In genomic region chr1:183957216-183957830, GRCh38 we compare ENCODE assay signal across 15 cellular contexts.
DNase-seq lines count a peak whose midpoint lies in the region; ATAC-seq and TF ChIP-seq lines count a peak whose summit lies in the region.
"Had no signal": no experiment of that assay in that cellular context is flagged by ENCODE, and none has a peak within 500 bp of the region (broad histone marks: within the 10 kb centered on the region; RNA-seq: fewer than 3 reads in every experiment).

No MANE protein-coding gene starts in this region.

- no peaks in the 10 kb centered on the region for H3K9me3 ChIP-seq in smooth muscle cell (replicated peaks; ENCODE audit: low read depth)
- H3K9me3 ChIP-seq in neuronal stem cell (replicated peaks in 1 of 2; ENCODE audit: control insufficient read depth in 2 of 2, insufficient read depth in 1 of 2, low read depth in 1 of 2, low read length in 2 of 2): no peaks in the 10 kb centered on the region

- H2BK12ac ChIP-seq in neuronal stem cell (ENCODE audit: low read length): no peak overlapping the region

- H2AFZ ChIP-seq in smooth muscle cell (ENCODE audit: low read depth) (no peak overlapping the region), neuronal stem cell (ENCODE audit: low read length) (no peak overlapping the region)

- H2BK15ac ChIP-seq in neuronal stem cell (ENCODE audit: low read length): no peak overlapping the region

- H3K4me1 ChIP-seq in smooth muscle cell (ENCODE audit: low read depth) (no peaks in the 10 kb centered on the region), neuronal stem cell (ENCODE audit: control insufficient read depth in 2 of 2, insufficient read depth in 1 of 2, low read depth in 1 of 2, low read length in 2 of 2) (peaks cover 2% of the 10 kb centered on the region in 2 donors)

- H3K27me3 Mint-ChIP-seq in T-helper 2 cell treated with Interferon-gamma antibody and Interleukin-4, amounts not matched to agents 5 μg/mL and 100 μg/mL, for 36 hours (ENCODE audit: low read depth): peaks cover 1% of the 10 kb centered on the region
- H3K27me3 Mint-ChIP-seq: activated CD4-positive, alpha-beta T cell treated with anti-CD3 and anti-CD28 coated beads, Interleukin-2, amount 10 ng/mL, durations not matched to agents 24 days and 14 days had no signal

- no peak for DNase-seq in T-helper 2 cell treated with Interferon-gamma antibody and Interleukin-4, amounts not matched to agents 5 μg/mL and 100 μg/mL, for 36 hours (ENCODE audit: low spot score)
- no peak for DNase-seq in T-helper 2 cell
- peak; percentile 58 for DNase-seq in NCI-H2227 (lab: John Stamatoyannopoulos, UW; ENCODE audit: unreplicated experiment)
- peak; percentile 49 for DNase-seq in fibroblast of the aortic adventitia (ENCODE audit: low read depth)
- DNase-seq in smooth muscle cell (lab: John Stamatoyannopoulos, UW; ENCODE audit: unreplicated experiment): no peak
- DNase-seq in middle frontal gyrus (ENCODE audit: extremely low spot score, low spot score): no peak
- no peak for DNase-seq in neuronal stem cell (ENCODE audit: low spot score)
- DNase-seq: COR-L47, endodermal cell, NCI-H2029, NCI-H82 had no signal

- H3K4me3 ChIP-seq in fibroblast of the aortic adventitia (ENCODE audit: low read depth, low read length): no peak overlapping the region
- no peak overlapping the region for H3K4me3 ChIP-seq in smooth muscle cell
- no peak overlapping the region for H3K4me3 ChIP-seq in neuronal stem cell (ENCODE audit: low read length in 2 of 2)
- H3K4me3 ChIP-seq: cardiac muscle cell had no signal

- H3K27ac ChIP-seq in smooth muscle cell (ENCODE audit: low read depth): peak overlapping the region; percentile 60
- no peak overlapping the region for H3K27ac ChIP-seq in neuronal stem cell (replicated peaks; ENCODE audit: low read length)
- H3K27ac ChIP-seq: cardiac muscle cell had no signal

- no peak overlapping the region for H4K91ac ChIP-seq in neuronal stem cell (ENCODE audit: low read depth, low read length, poor library complexity)

- no peaks in the 10 kb centered on the region for H4K20me1 ChIP-seq in smooth muscle cell (ENCODE audit: low read depth)

- no peaks in the 10 kb centered on the region for H3K27me3 ChIP-seq in smooth muscle cell (ENCODE audit: low read depth)
- no peaks in the 10 kb centered on the region for H3K27me3 ChIP-seq in neuronal stem cell (ENCODE audit: control insufficient read depth in 3 of 3, insufficient read depth in 3 of 3, low read depth in 1 of 3, low read length in 3 of 3)
- H3K27me3 ChIP-seq: cardiac muscle cell had no signal

- H3K4ac ChIP-seq in neuronal stem cell (ENCODE audit: low read length): no peak overlapping the region

- H3K4me1 Mint-ChIP-seq in T-helper 2 cell treated with Interferon-gamma antibody and Interleukin-4, amounts not matched to agents 5 μg/mL and 100 μg/mL, for 36 hours (ENCODE audit: low read depth): peaks cover 25% of the 10 kb centered on the region

- no peaks in the 10 kb centered on the region for H3K79me1 ChIP-seq in neuronal stem cell (ENCODE audit: low read depth, low read length)

- peaks cover 7% of the 10 kb centered on the region for H3F3A ChIP-seq in smooth muscle cell (ENCODE audit: low read depth)

- no peak overlapping the region for H2BK5ac ChIP-seq in neuronal stem cell (ENCODE audit: low read length)

- no peak overlapping the region for H2AK5ac ChIP-seq in neuronal stem cell (ENCODE audit: low read depth, low read length)

- no peak overlapping the region for H3K27ac Mint-ChIP-seq in T-helper 2 cell treated with Interferon-gamma antibody and Interleukin-4, amounts not matched to agents 5 μg/mL and 100 μg/mL, for 36 hours
- H3K27ac Mint-ChIP-seq: activated CD4-positive, alpha-beta T cell treated with anti-CD3 and anti-CD28 coated beads, Interleukin-2, amount 10 ng/mL, durations not matched to agents 24 days and 14 days; endodermal cell had no signal

- no peak overlapping the region for H3K14ac ChIP-seq in neuronal stem cell (ENCODE audit: low read length)

- H3K4me2 ChIP-seq in smooth muscle cell: peak overlapping the region; percentile 22
- no peak overlapping the region for H3K4me2 ChIP-seq in neuronal stem cell (ENCODE audit: insufficient read depth, low read length, poor library complexity, severe bottlenecking)

- no peak for TF ChIP-seq CTCF in fibroblast of the aortic adventitia (IDR thresholded peaks at IDR 0.05; ENCODE audit: insufficient read depth, low read length)
- no peak for TF ChIP-seq CTCF in smooth muscle cell (IDR thresholded peaks at IDR 0.05; ENCODE audit: borderline replicate concordance, insufficient read depth, poor library complexity, severe bottlenecking)

- 90% methylated on average over 4 of the region's 4 CpGs for WGBS in smooth muscle cell (ENCODE audit: low lambda C conversion rate)
- WGBS in neuronal stem cell (ENCODE audit: extremely low coverage in 2 of 2, insufficient read length in 2 of 2, insufficient replicate concordance in 1 of 2), 2 donors: no CpG with 5 or more reads among the region's 4 CpGs

- H3K23ac ChIP-seq in neuronal stem cell (ENCODE audit: low read depth, low read length, poor library complexity): no peak overlapping the region

- no peaks in the 10 kb centered on the region for H3K79me2 ChIP-seq in smooth muscle cell (ENCODE audit: low read depth)

- no peak overlapping the region for H3K18ac ChIP-seq in neuronal stem cell (ENCODE audit: low read length)

- H3K36me3 ChIP-seq in smooth muscle cell (ENCODE audit: low read depth) (no peaks in the 10 kb centered on the region), neuronal stem cell (replicated peaks in 1 of 2; ENCODE audit: control insufficient read depth in 2 of 2, insufficient read depth in 2 of 2, low read length in 2 of 2) (peaks cover 0 to 2% of the 10 kb centered on the region in 2 donors)
- H3K36me3 ChIP-seq: cardiac muscle cell had no signal

- ATAC-seq in HG02840 (IDR thresholded peaks at IDR 0.05; ENCODE audit: low FRiP score, unreplicated experiment): no peak

- H3K4me3 Mint-ChIP-seq in T-helper 2 cell treated with Interferon-gamma antibody and Interleukin-4, amounts not matched to agents 5 μg/mL and 100 μg/mL, for 36 hours: peak overlapping the region; percentile 71
- H3K4me3 Mint-ChIP-seq: endodermal cell had no signal

- H3K9ac ChIP-seq in smooth muscle cell (ENCODE audit: low read depth) (no peak overlapping the region), neuronal stem cell (ENCODE audit: low read depth, low read length, poor library complexity) (no peak overlapping the region)

- peaks cover 6% of the 10 kb centered on the region for H3K9me3 Mint-ChIP-seq in T-helper 2 cell treated with Interferon-gamma antibody and Interleukin-4, amounts not matched to agents 5 μg/mL and 100 μg/mL, for 36 hours
- H3K9me3 Mint-ChIP-seq: activated naive CD8-positive, alpha-beta T cell treated with anti-CD3 and anti-CD28 coated beads, Interleukin-2, amount 10 ng/mL, durations not matched to agents 7 days and 5 days; endodermal cell had no signal

- H2BK120ac ChIP-seq in neuronal stem cell (ENCODE audit: low read depth, low read length): no peak overlapping the region

- peaks cover 11% of the 10 kb centered on the region for H3K36me3 Mint-ChIP-seq in T-helper 2 cell treated with Interferon-gamma antibody and Interleukin-4, amounts not matched to agents 5 μg/mL and 100 μg/mL, for 36 hours (ENCODE audit: low read depth)

- H4K8ac ChIP-seq in neuronal stem cell (ENCODE audit: low read depth, low read length): no peak overlapping the region

Comparison
In these comparisons a context has a peak if more than half of its experiments do, and no peak if none do; other contexts are left out.
1. DNase-seq: peak in NCI-H2227 (single experiment) and fibroblast of the aortic adventitia (single experiment); none in T-helper 2 cell treated with Interferon-gamma antibody and Interleukin-4, amounts not matched to agents 5 μg/mL and 100 μg/mL, for 36 hours (single experiment), T-helper 2 cell (0 of 5), smooth muscle cell (single experiment), middle frontal gyrus (single experiment) and neuronal stem cell (single experiment).